In the genomic region with DNA sequence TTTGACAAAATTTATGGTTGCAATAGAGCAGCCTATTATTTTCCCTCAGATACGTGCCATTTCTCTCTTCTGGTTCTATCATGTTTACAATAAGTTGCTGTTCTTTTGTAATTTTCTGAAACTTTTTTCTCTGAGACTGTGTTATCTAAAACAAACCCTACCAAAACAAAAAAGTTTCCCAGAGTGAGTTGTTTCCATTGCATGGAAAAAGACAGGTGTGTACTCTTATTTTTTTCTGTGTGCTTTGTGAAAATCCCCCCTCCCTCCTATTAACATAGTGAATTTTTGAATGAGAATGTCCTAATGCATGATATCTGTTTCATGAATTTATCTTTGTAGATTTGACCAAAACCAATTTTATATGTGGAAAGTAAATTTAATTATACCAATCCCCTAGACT, we compare ENCODE assay signal across 40 cellular contexts.
"Had no signal": no experiment of that assay in that cellular context is flagged by ENCODE, and none has a peak within 500 bp of the region (broad histone marks: within the 10 kb centered on the region; RNA-seq: fewer than 3 reads in every experiment).

No MANE protein-coding gene starts in this region.

- H3K9me3 ChIP-seq: adrenal gland, ascending aorta, body of pancreas, breast epithelium had no signal

- FAIRE-seq: astrocyte, bronchial epithelial cell had no signal

- H3K4me1 Mint-ChIP-seq: activated naive CD4-positive, alpha-beta T cell treated with anti-CD3 and anti-CD28 coated beads, Interleukin-2, amount 10 ng/mL, durations not matched to agents 7 days and 5 days had no signal

- H3K4me3 ChIP-seq: adrenal gland, ascending aorta, body of pancreas, breast epithelium, cardiac muscle cell had no signal

- H3K4me3 Mint-ChIP-seq: activated naive CD4-positive, alpha-beta T cell treated with anti-CD3 and anti-CD28 coated beads for 36 hours; activated naive CD4-positive, alpha-beta T cell treated with anti-CD3 and anti-CD28 coated beads, Interleukin-2, amount 10 ng/mL, durations not matched to agents 7 days and 5 days; activated naive CD4-positive, alpha-beta T cell treated with anti-CD3 and anti-CD28 coated beads, Interleukin-2, amount 50 U/mL, for 24 hours; activated naive CD8-positive, alpha-beta T cell; activated naive CD8-positive, alpha-beta T cell treated with anti-CD3 and anti-CD28 coated beads for 36 hours; activated naive CD8-positive, alpha-beta T cell treated with anti-CD3 and anti-CD28 coated beads, Interleukin-2, amount 10 ng/mL, durations not matched to agents 7 days and 5 days; activated naive CD8-positive, alpha-beta T cell treated with anti-CD3 and anti-CD28 coated beads, Interleukin-2, amount 50 U/mL, for 24 hours; activated T-cell treated with anti-CD3 and anti-CD28 coated beads, Interleukin-2, amount 50 U/mL, for 24 hours; activated T-cell treated with anti-CD3 and anti-CD28 coated beads, Interleukin-2, amount 50 U/mL, for 4 hours; activated T-cell treated with anti-CD3 and anti-CD28 coated beads, Interleukin-2, amount 50 U/mL, for 72 hours; activated T-helper 1 cell treated with anti-CD3 and anti-CD28 coated beads, Interleukin-12 subunit alpha, Interleukin-12 subunit beta, Interleukin-2, Interleukin-4 antibody, amounts not matched to agents 30 ng/mL and 10 ng/mL and 1 ng/mL, durations not matched to agents 14 hours and 24 hours and 36 hours; activated T-helper 17 cell treated with anti-CD3 and anti-CD28 coated beads, Interleukin-2, amount 50 U/mL, for 72 hours; brain; central memory CD8-positive, alpha-beta T cell had no signal

- H3K27me3 ChIP-seq: adrenal gland, ascending aorta, body of pancreas, brain microvascular endothelial cell, breast epithelium, cardiac muscle cell had no signal

- H3K27me3 Mint-ChIP-seq: activated naive CD4-positive, alpha-beta T cell treated with anti-CD3 and anti-CD28 coated beads, Interleukin-2, amount 10 ng/mL, durations not matched to agents 7 days and 5 days; activated naive CD4-positive, alpha-beta T cell treated with anti-CD3 and anti-CD28 coated beads, Interleukin-2, amount 50 U/mL, for 24 hours; activated naive CD8-positive, alpha-beta T cell; activated naive CD8-positive, alpha-beta T cell treated with anti-CD3 and anti-CD28 coated beads for 36 hours; activated naive CD8-positive, alpha-beta T cell treated with anti-CD3 and anti-CD28 coated beads, Interleukin-2, amount 10 ng/mL, durations not matched to agents 7 days and 5 days; activated naive CD8-positive, alpha-beta T cell treated with anti-CD3 and anti-CD28 coated beads, Interleukin-2, amount 50 U/mL, for 24 hours; activated T-cell treated with anti-CD3 and anti-CD28 coated beads, Interleukin-2, amount 50 U/mL, for 24 hours; activated T-helper 17 cell treated with anti-CD3 and anti-CD28 coated beads, Interleukin-2, amount 50 U/mL, for 72 hours; brain; central memory CD8-positive, alpha-beta T cell had no signal

- H3K36me3 ChIP-seq: adrenal gland, ascending aorta, brain microvascular endothelial cell, breast epithelium, cardiac muscle cell had no signal

- H3K9me3 Mint-ChIP-seq: activated naive CD4-positive, alpha-beta T cell treated with anti-CD3 and anti-CD28 coated beads for 36 hours; activated naive CD4-positive, alpha-beta T cell treated with anti-CD3 and anti-CD28 coated beads, Interleukin-2, amount 50 U/mL, for 24 hours; activated naive CD4-positive, alpha-beta T cell treated with anti-CD3 and anti-CD28 coated beads, Interleukin-2, amount 50 U/mL, for 72 hours; activated naive CD8-positive, alpha-beta T cell treated with anti-CD3 and anti-CD28 coated beads for 36 hours; activated naive CD8-positive, alpha-beta T cell treated with anti-CD3 and anti-CD28 coated beads, Interleukin-2, amount 50 U/mL, for 24 hours; activated T-cell treated with anti-CD3 and anti-CD28 coated beads, Interleukin-2, amount 50 U/mL, for 24 hours; activated T-helper 1 cell treated with anti-CD3 and anti-CD28 coated beads, Interleukin-12 subunit alpha, Interleukin-12 subunit beta, Interleukin-2, Interleukin-4 antibody, amounts not matched to agents 30 ng/mL and 10 ng/mL and 1 ng/mL, durations not matched to agents 14 hours and 24 hours and 36 hours; activated T-helper 17 cell treated with anti-CD3 and anti-CD28 coated beads, Interleukin-2, amount 50 U/mL, for 72 hours; activated T-helper 2 cell treated with anti-CD3 and anti-CD28 coated beads, Interferon-gamma antibody, Interleukin-2, Interleukin-4, amounts not matched to agents 10 μg/mL and 5 μg/mL and 100 μg/mL, durations not matched to agents 14 hours and 24 hours and 36 hours; central memory CD8-positive, alpha-beta T cell had no signal

- H3K27ac Mint-ChIP-seq: activated naive CD4-positive, alpha-beta T cell treated with anti-CD3 and anti-CD28 coated beads for 36 hours; activated naive CD4-positive, alpha-beta T cell treated with anti-CD3 and anti-CD28 coated beads, Interleukin-2, amount 10 ng/mL, durations not matched to agents 7 days and 5 days; activated naive CD4-positive, alpha-beta T cell treated with anti-CD3 and anti-CD28 coated beads, Interleukin-2, amount 50 U/mL, for 24 hours; activated naive CD4-positive, alpha-beta T cell treated with anti-CD3 and anti-CD28 coated beads, Interleukin-2, amount 50 U/mL, for 72 hours; activated naive CD8-positive, alpha-beta T cell; activated naive CD8-positive, alpha-beta T cell treated with anti-CD3 and anti-CD28 coated beads for 36 hours; activated naive CD8-positive, alpha-beta T cell treated with anti-CD3 and anti-CD28 coated beads, Interleukin-2, amount 10 ng/mL, durations not matched to agents 7 days and 5 days; activated naive CD8-positive, alpha-beta T cell treated with anti-CD3 and anti-CD28 coated beads, Interleukin-2, amount 50 U/mL, for 24 hours; activated T-cell treated with anti-CD3 and anti-CD28 coated beads, Interleukin-2, amount 50 U/mL, for 24 hours; activated T-cell treated with anti-CD3 and anti-CD28 coated beads, Interleukin-2, amount 50 U/mL, for 72 hours; activated T-helper 1 cell treated with anti-CD3 and anti-CD28 coated beads, Interleukin-12 subunit alpha, Interleukin-12 subunit beta, Interleukin-2, Interleukin-4 antibody, amounts not matched to agents 30 ng/mL and 10 ng/mL and 1 ng/mL, durations not matched to agents 14 hours and 24 hours and 36 hours; activated T-helper 17 cell treated with anti-CD3 and anti-CD28 coated beads, Interleukin-2, amount 50 U/mL, for 72 hours; activated T-helper 2 cell treated with anti-CD3 and anti-CD28 coated beads, Interferon-gamma antibody, Interleukin-2, Interleukin-4, amounts not matched to agents 10 μg/mL and 5 μg/mL and 100 μg/mL, durations not matched to agents 14 hours and 24 hours and 36 hours; brain had no signal

- DNase-seq: activated effector memory CD4-positive, alpha-beta T cell treated with anti-CD3 and anti-CD28 coated beads, Interleukin-2, amount 50 U/mL, for 16 hours; activated effector memory CD4-positive, alpha-beta T cell treated with Interleukin-2 at 50 U/mL for 16 hours; activated gamma-delta T cell; activated gamma-delta T cell treated with Interleukin-2 at 50 U/mL for 16 hours; activated naive CD4-positive, alpha-beta T cell; activated naive CD4-positive, alpha-beta T cell treated with anti-CD3 and anti-CD28 coated beads for 36 hours; activated naive CD4-positive, alpha-beta T cell treated with anti-CD3 and anti-CD28 coated beads, Interleukin-2, amount 10 ng/mL, durations not matched to agents 7 days and 5 days; activated naive CD4-positive, alpha-beta T cell treated with anti-CD3 and anti-CD28 coated beads, Interleukin-2, amount 50 U/mL, for 16 hours; activated naive CD4-positive, alpha-beta T cell treated with Interleukin-2 at 50 U/mL for 16 hours; activated naive CD8-positive, alpha-beta T cell treated with anti-CD3 and anti-CD28 coated beads for 36 hours; activated naive CD8-positive, alpha-beta T cell treated with anti-CD3 and anti-CD28 coated beads, Interleukin-2, amount 10 ng/mL, durations not matched to agents 7 days and 5 days; activated naive CD8-positive, alpha-beta T cell treated with anti-CD3 and anti-CD28 coated beads, Interleukin-2, amount 50 U/mL, for 24 hours; activated T-cell treated with anti-CD3 and anti-CD28 coated beads, Interleukin-2, amount 50 U/mL, for 1 hour; activated T-cell treated with anti-CD3 and anti-CD28 coated beads, Interleukin-2, amount 50 U/mL, for 24 hours; activated T-cell treated with anti-CD3 and anti-CD28 coated beads, Interleukin-2, amount 50 U/mL, for 4 hours; activated T-cell treated with anti-CD3 and anti-CD28 coated beads, Interleukin-2, amount 50 U/mL, for 48 hours; activated T-cell treated with anti-CD3 and anti-CD28 coated beads, Interleukin-2, amount 50 U/mL, for 72 hours; adrenal gland; amniotic stem cell; amygdala; anterior cingulate cortex; aorta; body of pancreas; brain microvascular endothelial cell; caudate nucleus; central memory CD4-positive, alpha-beta T cell; cerebellar nuclear complex had no signal

- H3K27ac ChIP-seq: adrenal gland, ascending aorta, body of pancreas, brain microvascular endothelial cell, breast epithelium, cardiac muscle cell had no signal

- ATAC-seq: activated naive CD4-positive, alpha-beta T cell treated with anti-CD3 and anti-CD28 coated beads, Interleukin-2, amount 50 U/mL, for 72 hours; activated naive CD8-positive, alpha-beta T cell treated with anti-CD3 and anti-CD28 coated beads, Interleukin-2, amount 50 U/mL, for 24 hours; activated T-cell treated with anti-CD3 and anti-CD28 coated beads, Interleukin-2, amount 50 U/mL, for 4 hours; activated T-cell treated with anti-CD3 and anti-CD28 coated beads, Interleukin-2, amount 50 U/mL, for 72 hours; activated T-helper 17 cell treated with anti-CD3 and anti-CD28 coated beads, Interleukin-2, amount 50 U/mL, for 72 hours; body of pancreas had no signal

- H3K4me1 ChIP-seq: adrenal gland, breast epithelium had no signal
